8 cellular contexts compared by ENCODE assay signal in the genomic region with DNA sequence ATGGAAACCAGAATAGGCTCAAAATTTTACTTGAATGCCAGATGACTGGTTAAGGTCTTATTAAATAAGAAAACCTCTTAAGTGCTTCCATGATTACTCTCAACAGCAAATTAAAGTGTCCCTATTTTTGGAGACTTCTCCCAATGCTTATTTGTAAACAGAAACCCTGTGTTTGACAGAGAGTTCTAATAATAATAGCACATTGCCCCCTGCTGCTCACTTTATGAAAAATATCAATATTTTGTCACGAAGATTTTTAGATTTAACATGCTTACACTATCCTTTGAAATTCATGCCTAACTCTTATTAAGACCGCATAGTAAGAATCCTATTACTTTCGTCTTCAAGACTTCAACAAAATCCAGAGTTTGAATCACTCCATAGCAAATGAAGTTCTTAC.
A peak's percentile ranks its signal among the peaks of the same experiment; 100 is the strongest.
DNase-seq lines count a peak whose midpoint lies in the region; ATAC-seq and TF ChIP-seq lines count a peak whose summit lies in the region.

No MANE protein-coding gene starts in this region.

- no peak overlapping the region for H3K27ac Mint-ChIP-seq in activated naive CD4-positive, alpha-beta T cell treated with anti-CD3 and anti-CD28 coated beads for 36 hours

- H3K27ac ChIP-seq in parathyroid adenoma: no peak overlapping the region

- peak; percentile 10 for TF ChIP-seq CTCF in parathyroid adenoma (IDR thresholded peaks at IDR 0.05)

- DNase-seq in NCI-H1105 treated with DMSO at 0.1 percent for 48 hours (lab: John Stamatoyannopoulos, UW) (peak; percentile 15), NCI-H1105 (lab: John Stamatoyannopoulos, UW) (no peak), NCI-H1694 (lab: John Stamatoyannopoulos, UW) (peak; percentile 45), dedifferentiated amniotic fluid mesenchymal stem cell (ENCODE audit: extremely low spot score) (peak; percentile 52)
- DNase-seq in activated naive CD4-positive, alpha-beta T cell treated with anti-CD3 and anti-CD28 coated beads for 36 hours: no peak
- DNase-seq in stimulated activated CD4-positive, alpha-beta T cell treated with anti-CD3 and anti-CD28 coated beads, Interleukin-4, amount 100 ng/mL, for 4 hours: no peak

- H3K4me2 ChIP-seq in parathyroid adenoma (ENCODE audit: low read length): no peak overlapping the region

- H3K4me1 ChIP-seq in parathyroid adenoma: no peaks in the 10 kb centered on the region

- CTCF ChIA-PET in activated naive CD4-positive, alpha-beta T cell treated with anti-CD3 and anti-CD28 coated beads for 36 hours (lab: Charles Lee): no interaction called here

- no peaks in the 10 kb centered on the region for H3K9me3 ChIP-seq in parathyroid adenoma (ENCODE audit: control insufficient read depth, low read length)

- no peaks in the 10 kb centered on the region for H3K9me3 Mint-ChIP-seq in activated naive CD4-positive, alpha-beta T cell treated with anti-CD3 and anti-CD28 coated beads for 36 hours

- H3K4me3 Mint-ChIP-seq in activated naive CD4-positive, alpha-beta T cell treated with anti-CD3 and anti-CD28 coated beads for 36 hours: no peak overlapping the region

- intact Hi-C loops in activated naive CD4-positive, alpha-beta T cell treated with anti-CD3 and anti-CD28 coated beads for 36 hours (cut with micrococcal nuclease): loop anchor here (2.0 to 5.0 kb wide), 2 partner anchors 150 to 785 kb away; a partner anchor contains a TSS

- H3K4me3 ChIP-seq in parathyroid adenoma (ENCODE audit: low read depth, low read length): no peak overlapping the region

- H2AFZ ChIP-seq in parathyroid adenoma: no peak overlapping the region

- H3K4me1 Mint-ChIP-seq in activated naive CD4-positive, alpha-beta T cell treated with anti-CD3 and anti-CD28 coated beads for 36 hours (ENCODE audit: low read depth): no peaks in the 10 kb centered on the region

- no peaks in the 10 kb centered on the region for H3K36me3 Mint-ChIP-seq in activated naive CD4-positive, alpha-beta T cell treated with anti-CD3 and anti-CD28 coated beads for 36 hours (ENCODE audit: low read depth)

- H3K79me2 ChIP-seq in parathyroid adenoma: no peaks in the 10 kb centered on the region

- ATAC-seq in GM21825 (IDR thresholded peaks at IDR 0.05; ENCODE audit: unreplicated experiment): no peak

- H3K27me3 Mint-ChIP-seq in activated naive CD4-positive, alpha-beta T cell treated with anti-CD3 and anti-CD28 coated beads for 36 hours (ENCODE audit: low read depth): peaks cover 4% of the 10 kb centered on the region

- no peaks in the 10 kb centered on the region for H3K36me3 ChIP-seq in parathyroid adenoma (ENCODE audit: control insufficient read depth, insufficient read depth, low read length)

- no peaks in the 10 kb centered on the region for H3K27me3 ChIP-seq in parathyroid adenoma (ENCODE audit: control insufficient read depth, insufficient read depth, low read length)

- no peak overlapping the region for H3K9ac ChIP-seq in parathyroid adenoma

Comparison
In these comparisons a context has a peak if more than half of its experiments do, and no peak if none do; other contexts are left out.
1. DNase-seq: peak in NCI-H1105 treated with DMSO at 0.1 percent for 48 hours (single experiment), NCI-H1694 (single experiment) and dedifferentiated amniotic fluid mesenchymal stem cell (single experiment); none in NCI-H1105 (single experiment), activated naive CD4-positive, alpha-beta T cell treated with anti-CD3 and anti-CD28 coated beads for 36 hours (single experiment) and stimulated activated CD4-positive, alpha-beta T cell treated with anti-CD3 and anti-CD28 coated beads, Interleukin-4, amount 100 ng/mL, for 4 hours (0 of 2).